20 cellular contexts compared by ENCODE assay signal in the genomic region with DNA sequence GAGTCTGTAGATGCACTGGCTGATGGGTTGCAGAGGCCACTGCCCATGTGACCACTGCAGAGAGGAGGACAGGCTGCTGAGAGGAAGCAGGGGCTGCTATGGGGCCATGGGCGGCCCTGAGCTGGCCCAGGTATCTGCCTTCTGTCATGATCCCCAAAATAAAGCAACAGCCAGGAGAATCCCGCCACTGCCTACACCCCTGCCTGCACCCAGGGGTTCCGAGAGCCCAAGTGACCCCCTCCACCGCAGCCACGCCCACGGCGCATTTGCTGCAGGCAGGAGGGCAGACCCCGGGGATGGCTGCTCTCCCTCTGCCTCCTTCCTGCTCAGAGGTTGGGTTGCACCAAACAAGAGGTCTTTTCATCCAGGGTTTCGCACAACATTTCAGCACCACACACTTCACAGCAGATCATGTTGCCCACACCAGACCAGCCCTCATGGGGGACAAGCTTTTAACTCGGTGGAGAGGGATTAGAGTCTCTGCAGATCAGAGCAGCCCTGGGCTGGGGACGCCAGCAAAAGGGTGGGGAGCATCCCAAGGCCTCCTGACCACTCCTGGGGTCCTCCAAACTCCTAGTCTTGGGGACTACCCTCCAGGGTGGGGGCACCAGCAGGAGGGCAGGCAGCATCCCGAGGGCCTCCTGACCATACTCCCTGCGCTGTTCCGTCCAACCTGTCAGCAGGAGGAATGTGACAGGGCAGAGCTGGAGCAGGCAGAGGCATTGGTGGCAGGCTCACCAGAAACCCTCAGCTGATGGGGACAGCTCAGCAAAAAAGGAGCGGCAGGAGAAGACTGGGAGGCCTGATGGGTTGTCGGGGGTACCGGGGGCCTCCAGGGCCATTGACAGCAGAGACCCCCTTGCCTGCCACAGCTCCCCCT. TPM values are rescaled to one million over a fixed set of nuclear protein-coding genes. Genes with fewer than 3 reads are reported as not detected.
A peak's percentile ranks its signal among the peaks of the same experiment; 100 is the strongest.
DNase-seq lines count a peak whose midpoint lies in the region; ATAC-seq and TF ChIP-seq lines count a peak whose summit lies in the region.
"Had no signal": no experiment of that assay in that cellular context is flagged by ENCODE, and none has a peak within 500 bp of the region (broad histone marks: within the 10 kb centered on the region; RNA-seq: fewer than 3 reads in every experiment).

No MANE protein-coding gene starts in this region.

- H3K9me3 ChIP-seq in RWPE2 (ENCODE audit: severe bottlenecking) (no peaks in the 10 kb centered on the region), Caco-2 (no peaks in the 10 kb centered on the region)
- H3K9me3 ChIP-seq: vagina had no signal

- H3K27me3 ChIP-seq in RWPE2 (ENCODE audit: insufficient read depth, poor library complexity, severe bottlenecking) (no peaks in the 10 kb centered on the region), Caco-2 (replicated peaks; ENCODE audit: control insufficient read depth, insufficient read depth, low read length) (no peaks in the 10 kb centered on the region)
- H3K27me3 ChIP-seq: vagina had no signal

- peaks cover 24% of the 10 kb centered on the region for H3K4me1 ChIP-seq in RWPE2 (ENCODE audit: insufficient read depth, poor library complexity, severe bottlenecking)
- no peaks in the 10 kb centered on the region for H3K4me1 ChIP-seq in Caco-2

- H3K27ac Mint-ChIP-seq in Caco-2 (ENCODE audit: unreplicated experiment), result no peak overlapping the region
- H3K27ac Mint-ChIP-seq: activated CD4-positive, alpha-beta T cell treated with anti-CD3 and anti-CD28 coated beads, Interleukin-2, amount 10 ng/mL, durations not matched to agents 7 days and 5 days; CD8-positive, alpha-beta T cell; memory B cell had no signal

- H3K9me3 Mint-ChIP-seq in Caco-2 (ENCODE audit: unreplicated experiment), result no peaks in the 10 kb centered on the region
- H3K9me3 Mint-ChIP-seq: activated CD4-positive, alpha-beta T cell treated with anti-CD3 and anti-CD28 coated beads, Interleukin-2, amount 10 ng/mL, durations not matched to agents 7 days and 5 days; CD8-positive, alpha-beta T cell; memory B cell; naive thymus-derived CD8-positive, alpha-beta T cell had no signal

- TF ChIP-seq CTCF in RWPE2 (IDR thresholded peaks at IDR 0.05; ENCODE audit: poor library complexity, severe bottlenecking), result no peak
- no peak for TF ChIP-seq CTCF in Caco-2 (IDR thresholded peaks at IDR 0.05; ENCODE audit: insufficient read depth in 1 of 2, low read depth in 1 of 2, low read length in 1 of 2, severe bottlenecking in 1 of 2, unreplicated experiment in 1 of 2)

- H3K36me3 ChIP-seq in RWPE2 (ENCODE audit: low read depth) (peaks cover 12% of the 10 kb centered on the region), Caco-2 (ENCODE audit: control insufficient read depth, insufficient read depth, low read length) (no peaks in the 10 kb centered on the region)
- H3K36me3 ChIP-seq: vagina had no signal

- CTCF ChIA-PET in Caco-2 (lab: Charles Lee), result no interaction called here

- H3K4me3 Mint-ChIP-seq in Caco-2 (ENCODE audit: unreplicated experiment), result no peak overlapping the region
- H3K4me3 Mint-ChIP-seq: activated CD4-positive, alpha-beta T cell treated with anti-CD3 and anti-CD28 coated beads, Interleukin-2, amount 10 ng/mL, durations not matched to agents 7 days and 5 days; CD8-positive, alpha-beta T cell; memory B cell; naive thymus-derived CD8-positive, alpha-beta T cell had no signal

- peak; percentile 37 for DNase-seq in COLO829 (ENCODE audit: low spot score)
- peak; percentile 62 for DNase-seq in RWPE2 (ENCODE audit: low spot score)
- peak; percentile 53 for DNase-seq in foreskin melanocyte
- DNase-seq in pons (ENCODE audit: low spot score), result peak; percentile 60
- no peak for DNase-seq in NCI-H2029 treated with DMSO at 0.1 percent for 48 hours (lab: John Stamatoyannopoulos, UW)
- DNase-seq in activated CD4-positive, alpha-beta T cell treated with anti-CD3 and anti-CD28 coated beads, Interleukin-2, amount 50 U/mL, for 4 hours, result no peak
- no peak for DNase-seq in NOMO-1 (lab: John Stamatoyannopoulos, UW; ENCODE audit: unreplicated experiment in 2 of 2)
- DNase-seq in Caco-2, result no peak
- DNase-seq: activated CD4-positive, alpha-beta T cell treated with anti-CD3 and anti-CD28 coated beads, Interleukin-2, amount 10 ng/mL, durations not matched to agents 7 days and 5 days; activated naive CD4-positive, alpha-beta T cell; aorta; CD8-positive, alpha-beta T cell; naive thymus-derived CD8-positive, alpha-beta T cell; NCI-H187; NCI-H510A; stimulated activated naive CD8-positive, alpha-beta T cell treated with anti-CD3 and anti-CD28 coated beads, Interleukin-15, Interleukin-2, amounts not matched to agents 100 U/mL and 50 U/mL, for 24 hours had no signal

- H3K4me3 ChIP-seq in RWPE2 (ENCODE audit: severe bottlenecking) (no peak overlapping the region), Caco-2 (ENCODE audit: low read depth, low read length) (no peak overlapping the region)
- H3K4me3 ChIP-seq: coronary artery, vagina had no signal

- peak overlapping the region; percentile 99 for H3K27ac ChIP-seq in RWPE2 (ENCODE audit: poor library complexity, severe bottlenecking)
- H3K27ac ChIP-seq: coronary artery, epithelial cell of prostate, vagina had no signal

- POLR2A ChIA-PET in Caco-2 (lab: Charles Lee), result no interaction called here

- no TSS peak for BruUV-seq in Caco-2 (replicated peaks; lab: Mats Ljungman, UMichigan)

- ATAC-seq in RWPE2 (ENCODE audit: low read depth), result no peak
- ATAC-seq: CD8-positive, alpha-beta T cell; naive thymus-derived CD8-positive, alpha-beta T cell; stimulated activated naive CD8-positive, alpha-beta T cell treated with anti-CD3 and anti-CD28 coated beads, Interleukin-15, Interleukin-2, amounts not matched to agents 100 U/mL and 50 U/mL, for 24 hours had no signal

- peaks cover 19% of the 10 kb centered on the region for H3K4me1 Mint-ChIP-seq in Caco-2 (ENCODE audit: low read depth, unreplicated experiment)

- peaks cover 4% of the 10 kb centered on the region for H3K36me3 Mint-ChIP-seq in Caco-2 (ENCODE audit: insufficient read depth, unreplicated experiment)
- H3K36me3 Mint-ChIP-seq: CD8-positive, alpha-beta T cell; naive thymus-derived CD8-positive, alpha-beta T cell had no signal

- intact Hi-C loops in Caco-2 (cut with micrococcal nuclease; ENCODE audit: unreplicated experiment), result no loop called here

- H3K27me3 Mint-ChIP-seq in Caco-2 (ENCODE audit: insufficient read depth, unreplicated experiment), result no peaks in the 10 kb centered on the region
- H3K27me3 Mint-ChIP-seq: activated CD4-positive, alpha-beta T cell treated with anti-CD3 and anti-CD28 coated beads, Interleukin-2, amount 10 ng/mL, durations not matched to agents 7 days and 5 days; naive thymus-derived CD8-positive, alpha-beta T cell had no signal

RNA-seq across cellular contexts. Expression of gene CCDC85C, which starts 14.1 kb away (rescaled TPM):
- total RNA-seq in Caco-2 (2022), result 69.1 and 76.2 TPM in 2 replicates

RNA-seq across cellular contexts. Expression of gene HHIPL1, which starts 55.0 kb away (rescaled TPM):
- total RNA-seq in Caco-2 (2022), result 2.1 and 2.9 TPM in 2 replicates

Comparison
In these comparisons a context has a peak if more than half of its experiments do, and no peak if none do; other contexts are left out.
1. DNase-seq: peak in COLO829 (single experiment), RWPE2 (single experiment), foreskin melanocyte (single experiment) and pons (single experiment); none in NCI-H2029 treated with DMSO at 0.1 percent for 48 hours (single experiment), activated CD4-positive, alpha-beta T cell treated with anti-CD3 and anti-CD28 coated beads, Interleukin-2, amount 50 U/mL, for 4 hours (0 of 2), NOMO-1 (0 of 2) and Caco-2 (0 of 2).